ENCODE assay signal across 27 cellular contexts in genomic region chr2:75484840-75485239, GRCh38.
"Had no signal": no experiment of that assay in that cellular context is flagged by ENCODE, and none has a peak within 500 bp of the region (broad histone marks: within the 10 kb centered on the region; RNA-seq: fewer than 3 reads in every experiment).

No MANE protein-coding gene starts in this region.

- H3K4me3 Mint-ChIP-seq: dendritic cell treated with granulocyte-macrophage colony-stimulating factor and Interleukin-4, amounts not matched to agents 40 ng/mL and 50 ng/mL, for 4 days; effector memory CD8-positive, alpha-beta T cell; endodermal cell; immature natural killer cell; mesothelial cell of epicardium; naive thymus-derived CD4-positive, alpha-beta T cell had no signal

- H3K9me3 Mint-ChIP-seq: effector memory CD8-positive, alpha-beta T cell had no signal

- H3K36me3 Mint-ChIP-seq: immature natural killer cell had no signal

- H3K27me3 Mint-ChIP-seq: dendritic cell treated with granulocyte-macrophage colony-stimulating factor and Interleukin-4, amounts not matched to agents 40 ng/mL and 50 ng/mL, for 4 days had no signal

- ATAC-seq: effector memory CD8-positive, alpha-beta T cell; esophagus mucosa; gastroesophageal sphincter; heart left ventricle; left cardiac atrium; left lung; left ventricle myocardium superior; lower lobe of right lung; mucosa of descending colon; naive thymus-derived CD4-positive, alpha-beta T cell had no signal

- H3K27ac Mint-ChIP-seq: dendritic cell treated with granulocyte-macrophage colony-stimulating factor and Interleukin-4, amounts not matched to agents 40 ng/mL and 50 ng/mL, for 4 days; effector memory CD8-positive, alpha-beta T cell; endodermal cell; immature natural killer cell; mesothelial cell of epicardium; naive thymus-derived CD4-positive, alpha-beta T cell had no signal

- FAIRE-seq: endometrium, frontal cortex, keratinocyte had no signal

- H3K4me2 ChIP-seq: hepatocyte had no signal

- H3K27ac ChIP-seq: colonic mucosa, epithelial cell of prostate, esophagus squamous epithelium, gastroesophageal sphincter, heart left ventricle, hepatocyte, left lung, lower lobe of right lung had no signal

- H3K27me3 ChIP-seq: colonic mucosa, hepatocyte, left lung had no signal

- H2AFZ ChIP-seq: hepatocyte had no signal

- DNase-seq: colonic mucosa; cortex of kidney; effector CD8-positive, alpha-beta T cell; effector memory CD8-positive, alpha-beta T cell; endodermal cell; erythroblast; esophagus squamous epithelium; foreskin fibroblast; heart left ventricle; hypothalamus; immature natural killer cell; left cardiac atrium; left lung; left ventricle myocardium superior; lower lobe of right lung; mesenchymal stem cell; mucosa of descending colon; naive thymus-derived CD4-positive, alpha-beta T cell had no signal

- H3K4me1 Mint-ChIP-seq: immature natural killer cell; naive thymus-derived CD4-positive, alpha-beta T cell had no signal

- H3K4me3 ChIP-seq: colonic mucosa, esophagus squamous epithelium, gastroesophageal sphincter, heart left ventricle, hepatocyte, left lung, lower lobe of right lung, mucosa of descending colon had no signal

- H3K79me2 ChIP-seq: hepatocyte had no signal

- H3K9me3 ChIP-seq: colonic mucosa, esophagus squamous epithelium, gastroesophageal sphincter, heart left ventricle, left lung, lower lobe of right lung, mucosa of descending colon had no signal

- H3K36me3 ChIP-seq: colonic mucosa, esophagus squamous epithelium, gastroesophageal sphincter, heart left ventricle, left lung, lower lobe of right lung had no signal

- H3K4me1 ChIP-seq: colonic mucosa, esophagus squamous epithelium, gastroesophageal sphincter, heart left ventricle, left lung, lower lobe of right lung had no signal
